Comparison of ENCODE assay signal across 8 cellular contexts in genomic region chr6:83067448-83068413, GRCh38. TPM values are rescaled to one million over a fixed set of nuclear protein-coding genes. Genes with fewer than 3 reads are reported as not detected.
DNase-seq lines count a peak whose midpoint lies in the region; ATAC-seq and TF ChIP-seq lines count a peak whose summit lies in the region.

Gene DOP1A, plus strand, starts transcription at chr6:83067671. Its CDS starts 29,307 bp downstream, at chr6:83096978.

- H3K27me3 ChIP-seq in HAP-1 (ENCODE audit: low read depth) = no peaks in the 10 kb centered on the region
- H3K27me3 ChIP-seq in MG63 = no peaks in the 10 kb centered on the region

- peaks cover 32% of the 10 kb centered on the region for H3K4me1 Mint-ChIP-seq in nephron progenitor cell
- H3K4me1 Mint-ChIP-seq in stimulated activated naive CD8-positive, alpha-beta T cell treated with anti-CD3 and anti-CD28 coated beads, Interleukin-15, amount 100 ng/mL, for 72 hours = peaks cover 40% of the 10 kb centered on the region

- peak within 1 kb of the TSS; percentile 91 for H3K4me3 Mint-ChIP-seq in nephron progenitor cell
- peak within 1 kb of the TSS; percentile 91 to 94 for H3K4me3 Mint-ChIP-seq in stimulated activated naive CD8-positive, alpha-beta T cell treated with anti-CD3 and anti-CD28 coated beads, Interleukin-15, amount 100 ng/mL, for 72 hours

- peak within 1 kb of the TSS; percentile 93 for H3K27ac Mint-ChIP-seq in nephron progenitor cell
- H3K27ac Mint-ChIP-seq in stimulated activated naive CD8-positive, alpha-beta T cell treated with anti-CD3 and anti-CD28 coated beads, Interleukin-15, amount 100 ng/mL, for 72 hours = peak within 1 kb of the TSS; percentile 96 to 98

- peaks cover 3% of the 10 kb centered on the region for H3K36me3 Mint-ChIP-seq in nephron progenitor cell (ENCODE audit: low read depth)

- ATAC-seq in stimulated activated naive CD8-positive, alpha-beta T cell treated with anti-CD3 and anti-CD28 coated beads, Interleukin-15, amount 100 ng/mL, for 72 hours = peak; percentile 92

- H3K9me3 Mint-ChIP-seq in nephron progenitor cell = no peaks in the 10 kb centered on the region
- no peaks in the 10 kb centered on the region for H3K9me3 Mint-ChIP-seq in stimulated activated naive CD8-positive, alpha-beta T cell treated with anti-CD3 and anti-CD28 coated beads, Interleukin-15, amount 100 ng/mL, for 72 hours

- no peaks in the 10 kb centered on the region for H3K9me3 ChIP-seq in HAP-1
- H3K9me3 ChIP-seq in MG63 = no peaks in the 10 kb centered on the region

- peak; percentile 98 for TF ChIP-seq CTCF in fibroblast of the aortic adventitia (IDR thresholded peaks at IDR 0.05; ENCODE audit: insufficient read depth, low read length)
- TF ChIP-seq CTCF in nephron progenitor cell (IDR thresholded peaks at IDR 0.05) = peak; percentile 91

- H3K4me3 ChIP-seq in HAP-1 (peak within 1 kb of the TSS; percentile 73), MG63 (peak within 1 kb of the TSS; percentile 84), fibroblast of the aortic adventitia (ENCODE audit: low read depth, low read length) (peak within 1 kb of the TSS; percentile 86)

- peak; percentile 92 for DNase-seq in GDM1 (lab: John Stamatoyannopoulos, UW)
- peak; percentile 88 to 97 for DNase-seq in HAP-1 (ENCODE audit: low spot score in 2 of 2)
- DNase-seq in MG63 = peak; percentile 93
- DNase-seq in SHP77 treated with DMSO at 0.1 percent for 48 hours (lab: John Stamatoyannopoulos, UW) = peak; percentile 84
- DNase-seq in activated gamma-delta T cell (lab: John Stamatoyannopoulos, UW) = peak; percentile 86
- DNase-seq in fibroblast of the aortic adventitia (ENCODE audit: low read depth) = peak; percentile 90
- DNase-seq in nephron progenitor cell = peak; percentile 97
- peak; percentile 96 to 97 for DNase-seq in stimulated activated naive CD8-positive, alpha-beta T cell treated with anti-CD3 and anti-CD28 coated beads, Interleukin-15, amount 100 ng/mL, for 72 hours

- peaks cover 6% of the 10 kb centered on the region; the same call in 1 of the 2 replicates for H3K4me1 ChIP-seq in HAP-1

- in situ Hi-C loops in HAP-1 (cut with MboI; ENCODE audit: low sequenced_read_pairs) = loop anchor here (10.0 kb wide), 1 partner anchor 447 kb away; the partner anchor contains the start of gene PRSS35

- H3K36me3 ChIP-seq in HAP-1 (replicated peaks) (no peaks in the 10 kb centered on the region), MG63 (no peaks in the 10 kb centered on the region; the same call in 1 of the 2 replicates)

- no peaks in the 10 kb centered on the region for H3K27me3 Mint-ChIP-seq in nephron progenitor cell (ENCODE audit: low read depth, poor library complexity)
- no peaks in the 10 kb centered on the region for H3K27me3 Mint-ChIP-seq in stimulated activated naive CD8-positive, alpha-beta T cell treated with anti-CD3 and anti-CD28 coated beads, Interleukin-15, amount 100 ng/mL, for 72 hours

RNA-seq across cellular contexts. Expression of gene DOP1A, which starts in this region (rescaled TPM):
- 5.2 and 32.3 TPM in 2 replicates for total RNA-seq in MG63 (2014; rRNA removed; shearing (Covaris generic); ENCODE audit: low replicate concordance)
- 32.5 and 46.1 TPM in 2 replicates for total RNA-seq in fibroblast of the aortic adventitia (ENCODE audit: low replicate concordance)

Comparison
In these comparisons a context has a peak if more than half of its experiments do, and no peak if none do; other contexts are left out.
1. Peak in every context shown above with its lines: DNase-seq, ATAC-seq and H3K4me3 ChIP-seq.